In the genomic region with DNA sequence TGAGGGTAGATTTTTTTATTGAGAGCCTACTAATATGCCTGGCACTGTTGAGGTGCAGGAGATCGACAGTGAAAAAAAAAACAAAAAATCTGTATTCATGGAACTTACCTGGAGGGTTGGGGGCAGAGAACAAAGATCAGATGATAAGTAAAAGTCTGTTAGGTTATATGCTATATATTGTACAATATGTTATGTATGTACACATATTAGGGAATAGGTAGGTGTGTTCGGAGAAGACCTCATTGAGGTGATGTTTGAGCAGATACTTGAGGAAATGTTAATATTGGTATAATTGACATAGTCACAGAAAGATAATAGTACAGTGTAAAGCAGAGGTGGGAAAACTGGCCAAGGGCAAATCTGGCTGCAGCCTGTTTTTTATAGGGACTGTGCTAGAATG, we compare ENCODE assay signal across 9 cellular contexts. TPM values are rescaled to one million over a fixed set of nuclear protein-coding genes. Genes with fewer than 3 reads are reported as not detected.
DNase-seq lines count a peak whose midpoint lies in the region; ATAC-seq and TF ChIP-seq lines count a peak whose summit lies in the region.
"Had no signal": no experiment of that assay in that cellular context is flagged by ENCODE, and none has a peak within 500 bp of the region (broad histone marks: within the 10 kb centered on the region; RNA-seq: fewer than 3 reads in every experiment).

No MANE protein-coding gene starts in this region.

- POLR2A ChIA-PET in activated CD4-positive, alpha-beta T cell treated with anti-CD3 and anti-CD28 coated beads for 36 hours (lab: Charles Lee), result interaction anchor here (0.6 to 2.1 kb wide), 11 partner anchors 18 to 185 kb away, joined by 3 to 50 read pairs (median 5); no protein-coding TSS in a partner anchor
- POLR2A ChIA-PET in T-cell (lab: Charles Lee), result interaction anchor here in 1 of 2 donors (0.6 to 0.7 kb wide), 2 partner anchors 10 kb away, joined by 5 to 6 read pairs; no protein-coding TSS in a partner anchor

- H3K9me3 ChIP-seq in esophagus (ENCODE audit: control insufficient read depth in 2 of 2, insufficient read depth in 1 of 2, low read depth in 1 of 2, low read length in 1 of 2) (no peaks in the 10 kb centered on the region), heart right ventricle (no peaks in the 10 kb centered on the region)

- intact Hi-C loops in activated CD4-positive, alpha-beta T cell treated with anti-CD3 and anti-CD28 coated beads for 36 hours (cut with DNase I, micrococcal nuclease), result loop anchor here (2.0 to 5.0 kb wide), 2 partner anchors 48 to 1949 kb away; no protein-coding TSS in a partner anchor
- intact Hi-C loops in heart right ventricle (cut with DNase I), result loop anchor here in 2 of 10 donors (10.0 kb wide), 1 partner anchor 106 kb away; no protein-coding TSS in a partner anchor

- peaks cover 33% of the 10 kb centered on the region for H3K4me1 Mint-ChIP-seq in activated CD4-positive, alpha-beta T cell treated with anti-CD3 and anti-CD28 coated beads for 36 hours
- H3K4me1 Mint-ChIP-seq in T-cell, result peaks cover 46 to 67% (median 48%) of the 10 kb centered on the region in 3 donors
- H3K4me1 Mint-ChIP-seq in stimulated activated naive B cell treated with anti-CD40 and anti-IgM and Interleukin-4, amounts not matched to agents 10 μg/mL and 1 μg/mL and 100 μg/mL, for 72 hours, result peaks cover 16 to 46% of the 10 kb centered on the region in 2 donors

- no peaks in the 10 kb centered on the region for H3K27me3 ChIP-seq in esophagus (ENCODE audit: control insufficient read depth in 1 of 2, insufficient read depth in 2 of 2, low read length in 2 of 2)
- no peaks in the 10 kb centered on the region for H3K27me3 ChIP-seq in heart right ventricle

- H3K36me3 Mint-ChIP-seq in activated CD4-positive, alpha-beta T cell treated with anti-CD3 and anti-CD28 coated beads for 36 hours (ENCODE audit: low read depth), result peaks cover 56% of the 10 kb centered on the region
- peaks cover 35% of the 10 kb centered on the region for H3K36me3 Mint-ChIP-seq in T-cell
- peaks cover 52 to 60% of the 10 kb centered on the region in 2 donors for H3K36me3 Mint-ChIP-seq in stimulated activated naive B cell treated with anti-CD40 and anti-IgM and Interleukin-4, amounts not matched to agents 10 μg/mL and 1 μg/mL and 100 μg/mL, for 72 hours

- H3K27ac ChIP-seq in esophagus (ENCODE audit: low read depth in 2 of 2, low read length in 1 of 2) (peak overlapping the region; percentile 4 to 25), heart right ventricle (peak overlapping the region in 5 of 10 donors; percentile 4 to 100 (median 54))

- no peak for DNase-seq in activated CD4-positive, alpha-beta T cell treated with anti-CD3 and anti-CD28 coated beads for 36 hours
- no peak for DNase-seq in activated CD4-positive, alpha-beta T cell treated with anti-CD3 and anti-CD28 coated beads, Interleukin-2, amount 50 U/mL, for 48 hours
- DNase-seq in T-cell, result no peak
- no peak for DNase-seq in stimulated activated naive B cell treated with anti-CD40 and anti-IgM and Interleukin-4, amounts not matched to agents 10 μg/mL and 1 μg/mL and 100 μg/mL, for 72 hours
- DNase-seq in heart right ventricle, result no peak
- DNase-seq in SW 1271 (lab: John Stamatoyannopoulos, UW), result no peak
- DNase-seq: effector CD8-positive, alpha-beta T cell had no signal

- peaks cover 0 to 5% of the 10 kb centered on the region in 2 donors for H3K36me3 ChIP-seq in esophagus (ENCODE audit: control insufficient read depth in 2 of 2, insufficient read depth in 2 of 2, low read length in 1 of 2)
- H3K36me3 ChIP-seq in heart right ventricle, result peaks cover 0 to 28% (median 5%) of the 10 kb centered on the region in 9 donors

- CTCF ChIA-PET in activated CD4-positive, alpha-beta T cell treated with anti-CD3 and anti-CD28 coated beads for 36 hours (lab: Charles Lee), result interaction anchor here (0.8 to 1.3 kb wide), 5 partner anchors 13 to 140 kb away, joined by 3 to 11 read pairs (median 5); no protein-coding TSS in a partner anchor
- CTCF ChIA-PET in T-cell (lab: Charles Lee), result interaction anchor here (0.7 to 1.1 kb wide), 5 partner anchors 9 to 313 kb away, joined by 3 to 4 read pairs (median 3); no protein-coding TSS in a partner anchor

- ATAC-seq in activated CD4-positive, alpha-beta T cell treated with anti-CD3 and anti-CD28 coated beads for 36 hours, result no peak
- no peak for ATAC-seq in T-cell (replicated peaks in 1 of 4)
- ATAC-seq in stimulated activated naive B cell treated with anti-CD40 and anti-IgM and Interleukin-4, amounts not matched to agents 10 μg/mL and 1 μg/mL and 100 μg/mL, for 72 hours (replicated peaks), result no peak
- ATAC-seq in GM21360 (IDR thresholded peaks at IDR 0.05; ENCODE audit: unreplicated experiment), result no peak
- ATAC-seq in heart right ventricle, result no peak

- peak overlapping the region; percentile 91 for H3K4me3 Mint-ChIP-seq in activated CD4-positive, alpha-beta T cell treated with anti-CD3 and anti-CD28 coated beads for 36 hours
- H3K4me3 Mint-ChIP-seq in T-cell, result peak overlapping the region; percentile 39 to 79 (median 64)
- peak overlapping the region; percentile 75 to 79 for H3K4me3 Mint-ChIP-seq in stimulated activated naive B cell treated with anti-CD40 and anti-IgM and Interleukin-4, amounts not matched to agents 10 μg/mL and 1 μg/mL and 100 μg/mL, for 72 hours

- H3K4me1 ChIP-seq in esophagus (ENCODE audit: control insufficient read depth in 2 of 2, insufficient read depth in 2 of 2, low read length in 1 of 2) (no peaks in the 10 kb centered on the region), heart right ventricle (peaks cover 3 to 54% (median 47%) of the 10 kb centered on the region in 9 donors)

- no peaks in the 10 kb centered on the region for H3K27me3 Mint-ChIP-seq in activated CD4-positive, alpha-beta T cell treated with anti-CD3 and anti-CD28 coated beads for 36 hours
- H3K27me3 Mint-ChIP-seq in T-cell, result no peaks in the 10 kb centered on the region
- H3K27me3 Mint-ChIP-seq in stimulated activated naive B cell treated with anti-CD40 and anti-IgM and Interleukin-4, amounts not matched to agents 10 μg/mL and 1 μg/mL and 100 μg/mL, for 72 hours, result no peaks in the 10 kb centered on the region

- TF ChIP-seq CTCF in heart right ventricle (IDR thresholded peaks at IDR 0.05), result no peak

- WGBS in esophagus, 2 donors, result 54 to 55% methylated on average over 2 of the region's 2 CpGs
- 67 to 92% methylated on average over 2 of the region's 2 CpGs for WGBS in heart right ventricle, 2 donors

- peak overlapping the region; percentile 98 for H3K27ac Mint-ChIP-seq in activated CD4-positive, alpha-beta T cell treated with anti-CD3 and anti-CD28 coated beads for 36 hours
- peak overlapping the region; percentile 82 to 95 for H3K27ac Mint-ChIP-seq in T-cell
- H3K27ac Mint-ChIP-seq in stimulated activated naive B cell treated with anti-CD40 and anti-IgM and Interleukin-4, amounts not matched to agents 10 μg/mL and 1 μg/mL and 100 μg/mL, for 72 hours, result no peak overlapping the region

- H3K4me3 ChIP-seq in esophagus (ENCODE audit: low read depth in 1 of 2, low read length in 2 of 2) (peak overlapping the region in 1 of 2 donors; percentile 31), heart right ventricle (peak overlapping the region in 1 of 10 donors; percentile 97)

- H3K9me3 Mint-ChIP-seq in activated CD4-positive, alpha-beta T cell treated with anti-CD3 and anti-CD28 coated beads for 36 hours (ENCODE audit: low read depth), result peaks cover 2% of the 10 kb centered on the region
- no peaks in the 10 kb centered on the region for H3K9me3 Mint-ChIP-seq in T-cell
- H3K9me3 Mint-ChIP-seq in stimulated activated naive B cell treated with anti-CD40 and anti-IgM and Interleukin-4, amounts not matched to agents 10 μg/mL and 1 μg/mL and 100 μg/mL, for 72 hours, result peaks cover 2 to 4% of the 10 kb centered on the region in 2 donors

RNA-seq across cellular contexts. Expression of a gene that starts 5.6 kb away (rescaled TPM):
- 100 to 1,000 TPM; 172 to 181 TPM for total RNA-seq in activated CD4-positive, alpha-beta T cell treated with anti-CD3 and anti-CD28 coated beads for 36 hours
- total RNA-seq in T-cell (100 to 1,000 TPM in 1 of 5 donors, 10 to 100 TPM in 4; 72.0 to 111 (median 93.6) TPM), heart right ventricle (10 to 100 TPM; 19.0 to 40.5 (median 25.5) TPM)
- polyA plus RNA-seq in esophagus (100 to 1,000 TPM in 1 of 2 donors, 10 to 100 TPM in 1; 80.9 to 112 TPM), heart right ventricle (10 to 100 TPM; 11.0 to 19.7 TPM)

RNA-seq across cellular contexts. Expression of a gene that starts 45.9 kb away (rescaled TPM):
- 10 to 100 TPM; 62.4 to 97.9 TPM for total RNA-seq in activated CD4-positive, alpha-beta T cell treated with anti-CD3 and anti-CD28 coated beads for 36 hours
- 100 to 1,000 TPM in 1 of 5 donors, 10 to 100 TPM in 4; 73.0 to 106 (median 88.8) TPM for total RNA-seq in T-cell
- 10 to 100 TPM; 19.9 to 40.2 TPM for polyA plus RNA-seq in esophagus
- total RNA-seq in heart right ventricle, result 10 to 100 TPM; 45.0 to 67.4 (median 55.5) TPM
- 10 to 100 TPM; 18.0 to 54.2 TPM for polyA plus RNA-seq in heart right ventricle
